ENCODE assay signal across 8 cellular contexts in the genomic region with DNA sequence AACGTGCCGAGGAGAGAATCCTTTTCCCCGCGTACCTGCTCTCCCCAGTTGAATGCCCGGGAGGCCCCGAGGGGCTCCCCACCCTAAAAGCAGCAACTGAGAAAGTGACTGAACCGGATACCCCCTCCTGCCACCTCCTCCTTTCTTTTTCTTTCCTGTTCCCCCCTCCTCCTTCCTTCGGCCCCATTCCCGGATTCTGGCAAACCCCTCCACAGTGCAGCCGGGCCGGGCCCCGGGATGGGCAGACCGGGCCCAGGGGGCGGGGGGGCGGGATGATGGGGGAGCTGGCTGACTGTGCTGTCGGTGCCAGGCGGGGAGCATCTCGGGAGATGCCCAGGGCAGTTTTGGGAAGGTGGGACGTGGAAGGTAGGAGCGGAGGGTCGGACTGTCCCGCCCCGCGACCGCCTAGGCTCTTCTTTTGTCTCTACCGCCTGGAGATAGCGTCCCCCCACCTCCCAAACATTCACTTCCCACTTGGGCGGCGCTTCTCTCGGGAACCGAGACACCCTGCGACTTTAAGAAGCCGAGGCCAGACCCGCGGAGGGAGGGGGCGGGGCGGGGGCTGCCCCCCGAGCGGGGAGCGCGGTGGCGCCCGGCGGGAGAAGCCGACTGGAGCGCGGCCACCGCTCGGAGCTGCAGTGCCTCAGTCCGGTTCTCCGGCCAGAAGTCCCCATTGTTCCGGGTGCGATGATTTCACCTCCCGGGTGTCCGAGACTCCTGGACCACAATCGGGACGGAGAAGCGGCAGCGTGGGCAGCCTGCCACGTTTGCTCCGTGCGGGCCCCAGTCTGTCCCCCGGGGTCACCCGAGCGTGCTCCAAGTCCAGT. TPM values are rescaled to one million over a fixed set of nuclear protein-coding genes. Genes with fewer than 3 reads are reported as not detected.
A peak's percentile ranks its signal among the peaks of the same experiment; 100 is the strongest.
DNase-seq lines count a peak whose midpoint lies in the region; ATAC-seq and TF ChIP-seq lines count a peak whose summit lies in the region.

No MANE protein-coding gene starts in this region.

- peaks cover 96 to 100% (median 100%) of the 10 kb centered on the region in 9 donors for H3K27me3 ChIP-seq in heart left ventricle
- no peaks in the 10 kb centered on the region for H3K27me3 ChIP-seq in SU-DHL-6 (ENCODE audit: low read length)
- H3K27me3 ChIP-seq in gastrocnemius medialis = peaks cover 97 to 100% (median 100%) of the 10 kb centered on the region in 3 donors

- peak overlapping the region; percentile 10 to 58 (median 40) for H3K4me3 ChIP-seq in heart left ventricle
- peak overlapping the region; percentile 44 for H3K4me3 ChIP-seq in SU-DHL-6 (ENCODE audit: insufficient read depth, low read length, poor library complexity, severe bottlenecking)
- peak overlapping the region; percentile 55 to 64 for H3K4me3 ChIP-seq in foreskin fibroblast (ENCODE audit: low read depth in 1 of 2, low read length in 2 of 2)
- H3K4me3 ChIP-seq in gastrocnemius medialis = peak overlapping the region; percentile 45 to 71 (median 48)

- intact Hi-C loops in heart left ventricle (cut with DNase I) = no loop called here
- intact Hi-C loops in Right ventricle myocardium superior (cut with DNase I) = no loop called here
- intact Hi-C loops in gastrocnemius medialis (cut with DNase I; ENCODE audit: low total_unique reads) = loop anchor here (5.0 kb wide), 1 partner anchor 97 kb away; the partner anchor contains the start of gene METAP1D

- H3K9ac ChIP-seq in SU-DHL-6 (ENCODE audit: low read length) = peak overlapping the region; percentile 27

- no peaks in the 10 kb centered on the region for H4K20me1 ChIP-seq in SU-DHL-6 (ENCODE audit: low read depth, low read length)

- DNase-seq in heart left ventricle (no peak), Right ventricle myocardium superior (no peak), foreskin fibroblast (peak in 1 of 2 donors; percentile 52), gastrocnemius medialis (no peak), SW480 (ENCODE audit: low spot score) (no peak), epidermal melanocyte (ENCODE audit: insufficient read length, low spot score) (no peak)

- in situ Hi-C loops in gastrocnemius medialis (cut with MboI; ENCODE audit: low sequenced_read_pairs in 4 of 4) = loop anchor here in 1 of 4 donors (25.0 kb wide), 1 partner anchor 282 kb away; no protein-coding TSS in a partner anchor

- TF ChIP-seq CTCF in heart left ventricle (IDR thresholded peaks at IDR 0.05) (no peak), SU-DHL-6 (IDR thresholded peaks at IDR 0.05; ENCODE audit: insufficient read depth, low read length, poor library complexity, severe bottlenecking) (no peak), foreskin fibroblast (IDR thresholded peaks at IDR 0.05; ENCODE audit: low read depth, low read length) (no peak), gastrocnemius medialis (IDR thresholded peaks at IDR 0.05 in 4 of 5, conservative IDR thresholded peaks at IDR 0.05 in 1 of 5) (no peak)

- ATAC-seq in heart left ventricle (peak in 2 of 4 donors; percentile 7 to 35), Right ventricle myocardium superior (ENCODE audit: poor library complexity) (no peak), gastrocnemius medialis (no peak), GM21529 (IDR thresholded peaks at IDR 0.05; ENCODE audit: unreplicated experiment) (no peak)

- H3K27ac ChIP-seq in heart left ventricle (no peak overlapping the region), SU-DHL-6 (ENCODE audit: low read depth, low read length) (no peak overlapping the region), gastrocnemius medialis (no peak overlapping the region)

- H3K4me2 ChIP-seq in SU-DHL-6 (ENCODE audit: low read depth, low read length, poor library complexity, severe bottlenecking) = peak overlapping the region; percentile 61

- no peaks in the 10 kb centered on the region for H3K9me3 ChIP-seq in heart left ventricle
- H3K9me3 ChIP-seq in SU-DHL-6 (ENCODE audit: insufficient read depth, low read length) = no peaks in the 10 kb centered on the region
- H3K9me3 ChIP-seq in gastrocnemius medialis = no peaks in the 10 kb centered on the region

- 1 to 2% (median 2%) methylated on average over 51 to 65 of the region's 65 CpGs for WGBS in heart left ventricle, 4 donors

- peak overlapping the region; percentile 64 for H2AFZ ChIP-seq in SU-DHL-6 (ENCODE audit: low read depth, low read length, severe bottlenecking)

- no peaks in the 10 kb centered on the region for H3K79me2 ChIP-seq in SU-DHL-6 (ENCODE audit: insufficient read depth, low read length)

- H3K4me1 ChIP-seq in heart left ventricle (peaks cover 4 to 52% (median 38%) of the 10 kb centered on the region in 12 donors), gastrocnemius medialis (peaks cover 23 to 43% of the 10 kb centered on the region in 2 donors)

- no peak for TF ChIP-seq POLR2A in heart left ventricle (IDR thresholded peaks at IDR 0.05)
- TF ChIP-seq POLR2A in gastrocnemius medialis (IDR thresholded peaks at IDR 0.05) = no peak

- H3K9me2 ChIP-seq in SU-DHL-6 (replicated peaks; ENCODE audit: insufficient read depth, low read length) = no peaks in the 10 kb centered on the region

- no peaks in the 10 kb centered on the region for H3K36me3 ChIP-seq in heart left ventricle
- no peaks in the 10 kb centered on the region for H3K36me3 ChIP-seq in SU-DHL-6 (ENCODE audit: low read length)
- no peaks in the 10 kb centered on the region for H3K36me3 ChIP-seq in gastrocnemius medialis

- no peaks in the 10 kb centered on the region for H3F3A ChIP-seq in SU-DHL-6 (ENCODE audit: insufficient read depth)

RNA-seq across cellular contexts. Expression of gene DLX2, which starts 8.2 kb away (rescaled TPM):
- total RNA-seq in heart left ventricle (not detected), Right ventricle myocardium superior (not detected), gastrocnemius medialis (not detected)
- not detected for polyA plus RNA-seq in heart left ventricle

RNA-seq across cellular contexts. Expression of gene DLX1, which starts 9.2 kb away (rescaled TPM):
- total RNA-seq in heart left ventricle (under 1 TPM in 1 of 9 donors, not detected in 8; 0.11 TPM), Right ventricle myocardium superior (not detected), gastrocnemius medialis (under 1 TPM in 1 of 4 donors, not detected in 3; 0.16 TPM)
- polyA plus RNA-seq in heart left ventricle = under 1 TPM; 0.18 to 0.19 TPM
